32 cellular contexts compared by ENCODE assay signal in genomic region chr1:198544265-198544664, GRCh38. TPM values are rescaled to one million over a fixed set of nuclear protein-coding genes. Genes with fewer than 3 reads are reported as not detected.
DNase-seq lines count a peak whose midpoint lies in the region; ATAC-seq, FAIRE-seq and TF ChIP-seq lines count a peak whose summit lies in the region.
"Had no signal": no experiment of that assay in that cellular context is flagged by ENCODE, and none has a peak within 500 bp of the region (broad histone marks: within the 10 kb centered on the region; RNA-seq: fewer than 3 reads in every experiment).

No MANE protein-coding gene starts in this region.

- H3K9ac ChIP-seq in GM23248, result no peak overlapping the region
- no peak overlapping the region for H3K9ac ChIP-seq in kidney (ENCODE audit: low read length in 2 of 2)
- H3K9ac ChIP-seq: parathyroid adenoma had no signal

- TF ChIP-seq CTCF in osteoblast (IDR thresholded peaks at IDR 0.05; ENCODE audit: extremely low read depth, low read depth, low read length) (no peak), kidney (IDR thresholded peaks at IDR 0.05; ENCODE audit: borderline replicate concordance, extremely low read depth, insufficient read depth) (no peak)

- in situ Hi-C loops in GM23248 (cut with MboI), result no loop called here

- peaks cover 6% of the 10 kb centered on the region for H3K36me3 Mint-ChIP-seq in T-helper 2 cell treated with Interferon-gamma antibody and Interleukin-4, amounts not matched to agents 5 μg/mL and 100 μg/mL, for 36 hours (ENCODE audit: low read depth)
- no peaks in the 10 kb centered on the region for H3K36me3 Mint-ChIP-seq in T-helper 17 cell (ENCODE audit: low read depth)
- H3K36me3 Mint-ChIP-seq: brain had no signal

- no peak for FAIRE-seq in kidney (lab: Jason Lieb, UNC)
- FAIRE-seq: HTR-8/SVneo, islet of Langerhans had no signal

- H3K79me2 ChIP-seq in GM23248 (ENCODE audit: insufficient read depth), result no peaks in the 10 kb centered on the region
- H3K79me2 ChIP-seq in osteoblast (ENCODE audit: insufficient read depth, low read length), result no peaks in the 10 kb centered on the region
- H3K79me2 ChIP-seq: parathyroid adenoma had no signal

- peaks cover 10% of the 10 kb centered on the region for H3K9me3 Mint-ChIP-seq in T-helper 2 cell treated with Interferon-gamma antibody and Interleukin-4, amounts not matched to agents 5 μg/mL and 100 μg/mL, for 36 hours

- intact Hi-C loops in kidney (cut with DNase I), result no loop called here

- H3K4me2 ChIP-seq in GM23248 (ENCODE audit: unreplicated experiment) (no peak overlapping the region), osteoblast (ENCODE audit: insufficient read depth, low read length) (no peak overlapping the region)
- H3K4me2 ChIP-seq: smooth muscle cell had no signal

- H3K27me3 Mint-ChIP-seq in T-helper 2 cell treated with Interferon-gamma antibody and Interleukin-4, amounts not matched to agents 5 μg/mL and 100 μg/mL, for 36 hours (ENCODE audit: low read depth), result no peaks in the 10 kb centered on the region
- H3K27me3 Mint-ChIP-seq in T-helper 17 cell, result no peaks in the 10 kb centered on the region
- H3K27me3 Mint-ChIP-seq: activated CD4-positive, alpha-beta memory T cell treated with anti-CD3 and anti-CD28 coated beads for 36 hours; brain had no signal

- H3K9me2 ChIP-seq in GM23248 (ENCODE audit: insufficient read depth), result no peaks in the 10 kb centered on the region

- H3K9me3 ChIP-seq in GM23248 (ENCODE audit: low read depth) (no peaks in the 10 kb centered on the region), T-helper 17 cell (ENCODE audit: control insufficient read depth, low read length, poor library complexity, severe bottlenecking) (no peaks in the 10 kb centered on the region), osteoblast (ENCODE audit: low read depth, low read length) (no peaks in the 10 kb centered on the region), kidney (ENCODE audit: control insufficient read depth in 1 of 2, low read length in 2 of 2) (no peaks in the 10 kb centered on the region)
- H3K9me3 ChIP-seq: HAP-1, right atrium auricular region, upper lobe of left lung had no signal

- no peak for DNase-seq in T-helper 2 cell treated with Interferon-gamma antibody and Interleukin-4, amounts not matched to agents 5 μg/mL and 100 μg/mL, for 36 hours (ENCODE audit: low spot score)
- DNase-seq in T-helper 2 cell (no peak), GM23248 (no peak), T-helper 17 cell (no peak), osteoblast (ENCODE audit: insufficient read length, low spot score, missing footprints) (no peak), kidney (no peak), retina (no peak)
- DNase-seq: activated CD4-positive, alpha-beta memory T cell treated with anti-CD3 and anti-CD28 coated beads for 36 hours; activated CD8-positive, alpha-beta memory T cell treated with anti-CD3 and anti-CD28 coated beads, Interleukin-2, amount 50 U/mL, for 48 hours; effector memory CD4-positive, alpha-beta T cell; erythroblast; GF-D8; glutamatergic neuron; left ventricle myocardium superior; MM.1S; NCI-H2107; PC-3; stimulated activated CD4-positive, alpha-beta T cell treated with anti-CD3 and anti-CD28 coated beads, Interleukin-2, amount 100 ng/mL, for 24 hours; upper lobe of left lung had no signal

- H4K20me1 ChIP-seq in GM23248 (ENCODE audit: insufficient read depth) (no peaks in the 10 kb centered on the region), osteoblast (ENCODE audit: insufficient read depth, low read length) (no peaks in the 10 kb centered on the region)

- H3F3A ChIP-seq in GM23248 (ENCODE audit: insufficient read depth), result 0 out of 2 replicates have a peak, but pooled peaks cover 6% of the 10 kb centered on the region

- peak overlapping the region; percentile 25 for H3K4me3 Mint-ChIP-seq in T-helper 2 cell treated with Interferon-gamma antibody and Interleukin-4, amounts not matched to agents 5 μg/mL and 100 μg/mL, for 36 hours
- no peak overlapping the region for H3K4me3 Mint-ChIP-seq in T-helper 17 cell
- H3K4me3 Mint-ChIP-seq: activated CD4-positive, alpha-beta memory T cell treated with anti-CD3 and anti-CD28 coated beads for 36 hours; brain; mesothelial cell of epicardium; nephron had no signal

- H3K27ac ChIP-seq in GM23248 (no peak overlapping the region), osteoblast (ENCODE audit: low read depth, low read length) (no peak overlapping the region), kidney (ENCODE audit: low read depth in 2 of 2, low read length in 2 of 2) (no peak overlapping the region)
- H3K27ac ChIP-seq: parathyroid adenoma, right atrium auricular region, upper lobe of left lung had no signal

- 26 to 40% methylated on average over 1 of the region's 1 CpG for whole genome bisulfite sequencing in GM23248 (ENCODE audit: low coverage in 1 of 2, low lambda C conversion rate in 2 of 2, missing lambda C conversion rate in 2 of 2), 2 experiments

- H3K4me3 ChIP-seq in GM23248, result no peak overlapping the region
- no peak overlapping the region for H3K4me3 ChIP-seq in osteoblast (ENCODE audit: insufficient read depth, low read length)
- no peak overlapping the region for H3K4me3 ChIP-seq in kidney (ENCODE audit: low read length in 2 of 2)
- H3K4me3 ChIP-seq: HAP-1, right atrium auricular region, smooth muscle cell, upper lobe of left lung had no signal

- H3K27ac Mint-ChIP-seq in T-helper 2 cell treated with Interferon-gamma antibody and Interleukin-4, amounts not matched to agents 5 μg/mL and 100 μg/mL, for 36 hours, result no peak overlapping the region
- H3K27ac Mint-ChIP-seq in T-helper 17 cell, result peak overlapping the region; percentile 86
- H3K27ac Mint-ChIP-seq: activated CD4-positive, alpha-beta memory T cell treated with anti-CD3 and anti-CD28 coated beads for 36 hours; brain; nephron had no signal

- ATAC-seq in T-helper 17 cell (no peak), GM18519 (IDR thresholded peaks at IDR 0.05; ENCODE audit: low FRiP score, unreplicated experiment) (no peak)
- ATAC-seq: activated CD4-positive, CD25-positive, alpha-beta regulatory T cell treated with anti-CD3 and anti-CD28 coated beads, Interleukin-2, amount 50 U/mL, for 24 hours; left ventricle myocardium superior; PC-3 had no signal

- no peaks in the 10 kb centered on the region for H3K27me3 ChIP-seq in GM23248 (replicated peaks; ENCODE audit: insufficient read depth)
- H3K27me3 ChIP-seq in osteoblast (ENCODE audit: insufficient read depth, low read length), result no peaks in the 10 kb centered on the region
- H3K27me3 ChIP-seq: right atrium auricular region, upper lobe of left lung had no signal

- H3K36me3 ChIP-seq in GM23248 (ENCODE audit: low read depth) (no peaks in the 10 kb centered on the region), osteoblast (ENCODE audit: insufficient read depth, low read length) (no peaks in the 10 kb centered on the region), kidney (ENCODE audit: control insufficient read depth in 1 of 2, insufficient read depth in 2 of 2, low read length in 2 of 2) (no peaks in the 10 kb centered on the region)
- H3K36me3 ChIP-seq: HAP-1, right atrium auricular region, upper lobe of left lung had no signal

- H3K4me1 ChIP-seq in GM23248 (ENCODE audit: insufficient read depth) (peaks cover 10% of the 10 kb centered on the region), osteoblast (ENCODE audit: insufficient read depth, low read length) (no peaks in the 10 kb centered on the region), kidney (ENCODE audit: control insufficient read depth in 1 of 2, insufficient read depth in 1 of 2, low read depth in 1 of 2, low read length in 2 of 2) (no peaks in the 10 kb centered on the region)
- H3K4me1 ChIP-seq: HAP-1, parathyroid adenoma, right atrium auricular region, upper lobe of left lung had no signal

- H2AFZ ChIP-seq in GM23248 (peak overlapping the region; percentile 13; the same call in 1 of the 2 replicates), osteoblast (ENCODE audit: low read length) (peak overlapping the region; percentile 64)
- H2AFZ ChIP-seq: parathyroid adenoma had no signal

- peaks cover 24% of the 10 kb centered on the region for H3K4me1 Mint-ChIP-seq in T-helper 2 cell treated with Interferon-gamma antibody and Interleukin-4, amounts not matched to agents 5 μg/mL and 100 μg/mL, for 36 hours (ENCODE audit: low read depth)
- H3K4me1 Mint-ChIP-seq in T-helper 17 cell, result peaks cover 15% of the 10 kb centered on the region
- H3K4me1 Mint-ChIP-seq: brain, nephron had no signal

RNA-seq across cellular contexts. Expression of gene ATP6V1G3, which starts 3.8 kb away (rescaled TPM):
- total RNA-seq in GM23248 (2014; rRNA removed; shearing (Covaris generic)), result not detected in 2 replicates
- polyA plus RNA-seq in GM23248 (2016; fragmentation: Nextera tagmentation; extraction: Ambion mirVana), result 1.3 and 2.9 TPM in 2 replicates
- not detected for total RNA-seq in T-helper 17 cell
- total RNA-seq in osteoblast, result 0.36 TPM in 1 of 2 replicates, not detected in the other
- 1.9 TPM for total RNA-seq in kidney
- 102 TPM for polyA plus RNA-seq in kidney (ENCODE audit: insufficient read depth, low read depth, low replicate concordance)
- total RNA-seq: activated CD4-positive, alpha-beta memory T cell treated with anti-CD3 and anti-CD28 coated beads for 36 hours; left ventricle myocardium superior; mesothelial cell of epicardium; NCI-H460; PC-3; right atrium auricular region; smooth muscle cell; subcutaneous adipose tissue; upper lobe of left lung had no signal
- polyA plus RNA-seq: smooth muscle cell had no signal
